In genomic region chr9:134895849-134896833, GRCh38 we compare ENCODE assay signal across 1 cellular context.
A peak's percentile ranks its signal among the peaks of the same experiment; 100 is the strongest.
TF ChIP-seq lines count a peak whose summit lies in the region.

No MANE protein-coding gene starts in this region.

TF ChIP-seq in HEK293, 187 proteins besides CTCF, POLR2A, EP300 and RAD21 (continued from another document):
- TF ChIP-seq ZFHX2 (tag by site-specific recombination; conservative IDR thresholded peaks at IDR 0.05) (peak; percentile 53; the same call in 1 of the 2 replicates), BCL11A (tag by site-specific recombination; IDR thresholded peaks at IDR 0.05; ENCODE audit: low read depth) (no peak), HOXD13 (CRISPR knock-in tag; IDR thresholded peaks at IDR 0.05; ENCODE audit: borderline replicate concordance) (0 out of 2 replicates have a peak, but pooled peaks have one; percentile 28), ZNF768 (tag by site-specific recombination; IDR thresholded peaks at IDR 0.05) (no peak), OSR2 (tag by site-specific recombination; IDR thresholded peaks at IDR 0.05) (peak; percentile 87), ZNF266 (tag by site-specific recombination; IDR thresholded peaks at IDR 0.05; ENCODE audit: low read depth) (no peak), KLF16 (tag by site-specific recombination; IDR thresholded peaks at IDR 0.05) (no peak), ZBTB10 (tag by site-specific recombination; IDR thresholded peaks at IDR 0.05) (peak; percentile 40), ZNF843 (tag by site-specific recombination; IDR thresholded peaks at IDR 0.05) (peak; percentile 65), ZBTB20 (tag by site-specific recombination; IDR thresholded peaks at IDR 0.05) (peak; percentile 82; the same call in 1 of the 2 replicates), GLIS2 (tag by site-specific recombination; IDR thresholded peaks at IDR 0.05) (peak; percentile 54), KLF17 (tag by site-specific recombination; IDR thresholded peaks at IDR 0.05) (peak; percentile 69; the same call in 1 of the 2 replicates), TSHZ1 (tag by site-specific recombination; IDR thresholded peaks at IDR 0.05; ENCODE audit: borderline replicate concordance) (peak; percentile 63; the same call in 1 of the 2 replicates), GFI1B (tag by site-specific recombination; IDR thresholded peaks at IDR 0.05) (peak; percentile 67; the same call in 1 of the 2 replicates), ZNF76 (tag by site-specific recombination; IDR thresholded peaks at IDR 0.05; ENCODE audit: borderline replicate concordance, low read depth) (peak; percentile 68), ZNF140 (tag by site-specific recombination; IDR thresholded peaks at IDR 0.05) (no peak), ZNF596 (tag by site-specific recombination; IDR thresholded peaks at IDR 0.05) (no peak), TRIM28 (IDR thresholded peaks at IDR 0.05; ENCODE audit: borderline replicate concordance, low read length) (0 out of 2 replicates have a peak, but pooled peaks have one; percentile 24), ZNF302 (tag by site-specific recombination; IDR thresholded peaks at IDR 0.05; ENCODE audit: low read depth) (no peak), ZNF10 (tag by site-specific recombination; IDR thresholded peaks at IDR 0.05) (peak; percentile 35; the same call in 1 of the 2 replicates), ZFP69B (tag by site-specific recombination; IDR thresholded peaks at IDR 0.05) (peak; percentile 85), ZNF558 (tag by site-specific recombination; IDR thresholded peaks at IDR 0.05) (0 out of 2 replicates have a peak, but pooled peaks have one; percentile 32), ZNF561 (tag by site-specific recombination; IDR thresholded peaks at IDR 0.05; ENCODE audit: borderline replicate concordance) (peak; percentile 73), ZNF791 (tag by site-specific recombination; IDR thresholded peaks at IDR 0.05) (no peak), INSM2 (tag by site-specific recombination; IDR thresholded peaks at IDR 0.05) (peak; percentile 57; the same call in 1 of the 2 replicates), RBAK (tag by site-specific recombination; IDR thresholded peaks at IDR 0.05) (no peak), ZNF426 (tag by site-specific recombination; IDR thresholded peaks at IDR 0.05) (no peak)
